17 cellular contexts compared by ENCODE assay signal in genomic region chr1:64062529-64062928, GRCh38.
"Had no signal": no experiment of that assay in that cellular context is flagged by ENCODE, and none has a peak within 500 bp of the region (broad histone marks: within the 10 kb centered on the region; RNA-seq: fewer than 3 reads in every experiment).

No MANE protein-coding gene starts in this region.

- H3K4me1 ChIP-seq: colonic mucosa, suprapubic skin, thyroid gland had no signal

- ATAC-seq: heart left ventricle; left lobe of liver; natural killer cell; sciatic nerve; stimulated activated effector memory CD8-positive, alpha-beta T cell treated with anti-CD3 and anti-CD28 coated beads, Interleukin-12 subunit alpha, Interleukin-12 subunit beta, amount 100 ng/mL, for 72 hours; stimulated activated naive CD8-positive, alpha-beta T cell treated with anti-CD3 and anti-CD28 coated beads, Interleukin-15, Interleukin-2, amounts not matched to agents 100 U/mL and 50 U/mL, for 24 hours had no signal

- H3K27ac ChIP-seq: colonic mucosa, heart left ventricle, neural progenitor cell, suprapubic skin, thyroid gland had no signal

- H3K4me3 Mint-ChIP-seq: natural killer cell; neural progenitor cell; stimulated activated effector memory CD8-positive, alpha-beta T cell treated with anti-CD3 and anti-CD28 coated beads, Interleukin-12 subunit alpha, Interleukin-12 subunit beta, amount 100 ng/mL, for 72 hours; type B pancreatic cell had no signal

- H3K4me1 Mint-ChIP-seq: stimulated activated effector memory CD8-positive, alpha-beta T cell treated with anti-CD3 and anti-CD28 coated beads, Interleukin-12 subunit alpha, Interleukin-12 subunit beta, amount 100 ng/mL, for 72 hours had no signal

- H3K27me3 Mint-ChIP-seq: type B pancreatic cell had no signal

- H3K36me3 ChIP-seq: colonic mucosa, heart left ventricle, neural progenitor cell, suprapubic skin, thyroid gland had no signal

- H2AFZ ChIP-seq: neural progenitor cell had no signal

- H3K9me3 ChIP-seq: colonic mucosa, suprapubic skin, thyroid gland had no signal

- H3K27me3 ChIP-seq: colonic mucosa, heart left ventricle, neural progenitor cell, suprapubic skin, thyroid gland had no signal

- H3K27ac Mint-ChIP-seq: natural killer cell; neural progenitor cell; stimulated activated effector memory CD8-positive, alpha-beta T cell treated with anti-CD3 and anti-CD28 coated beads, Interleukin-12 subunit alpha, Interleukin-12 subunit beta, amount 100 ng/mL, for 72 hours; type B pancreatic cell had no signal

- H3K36me3 Mint-ChIP-seq: natural killer cell; stimulated activated effector memory CD8-positive, alpha-beta T cell treated with anti-CD3 and anti-CD28 coated beads, Interleukin-12 subunit alpha, Interleukin-12 subunit beta, amount 100 ng/mL, for 72 hours had no signal

- H3K9ac ChIP-seq: neural progenitor cell had no signal

- H3K4me3 ChIP-seq: colonic mucosa, heart left ventricle, neural progenitor cell, suprapubic skin, thyroid gland had no signal

- DNase-seq: cerebellar nuclear complex; colonic mucosa; dermis blood vessel endothelial cell; heart left ventricle; hypothalamus; natural killer cell; nucleus accumbens; stimulated activated CD4-positive, alpha-beta T cell treated with anti-CD3 and anti-CD28 coated beads, Interleukin-4, amount 100 ng/mL, for 1 hour; stimulated activated CD8-positive, alpha-beta memory T cell treated with anti-CD3 and anti-CD28 coated beads, Interleukin-4, amount 100 ng/mL, for 48 hours; stimulated activated naive CD8-positive, alpha-beta T cell treated with anti-CD3 and anti-CD28 coated beads, Interleukin-15, Interleukin-2, amounts not matched to agents 100 U/mL and 50 U/mL, for 24 hours; thyroid gland had no signal

- H3K4me2 ChIP-seq: neural progenitor cell had no signal
